ENCODE assay signal across 9 cellular contexts in genomic region chr9:70080481-70081119, GRCh38. TPM values are rescaled to one million over a fixed set of nuclear protein-coding genes. Genes with fewer than 3 reads are reported as not detected.
DNase-seq lines count a peak whose midpoint lies in the region; ATAC-seq and TF ChIP-seq lines count a peak whose summit lies in the region.
"Had no signal": no experiment of that assay in that cellular context is flagged by ENCODE, and none has a peak within 500 bp of the region (broad histone marks: within the 10 kb centered on the region; RNA-seq: fewer than 3 reads in every experiment).

No MANE protein-coding gene starts in this region.

- DNase-seq in NCI-H2171 treated with DMSO at 0.1 percent for 48 hours (lab: John Stamatoyannopoulos, UW): peak; percentile 54
- no peak for DNase-seq in NCI-H2171 (lab: John Stamatoyannopoulos, UW)
- peak; percentile 85 for DNase-seq in iris pigment epithelial cell (ENCODE audit: low read depth)
- no peak for DNase-seq in upper lobe of right lung
- no peak for DNase-seq in left colon
- no peak for DNase-seq in NAMALWA (ENCODE audit: low spot score)
- DNase-seq in activated naive CD4-positive, alpha-beta T cell treated with anti-CD3 and anti-CD28 coated beads, Interleukin-2, amount 50 U/mL, for 72 hours (ENCODE audit: low spot score in 2 of 2): no peak

- H3K27ac Mint-ChIP-seq in activated naive CD4-positive, alpha-beta T cell treated with anti-CD3 and anti-CD28 coated beads, Interleukin-2, amount 50 U/mL, for 72 hours: no peak overlapping the region
- H3K27ac Mint-ChIP-seq: dendritic cell treated with granulocyte-macrophage colony-stimulating factor and Interleukin-4, amounts not matched to agents 40 ng/mL and 50 ng/mL, for 4 days had no signal

- H3K4me1 ChIP-seq in upper lobe of right lung: peaks cover 23% of the 10 kb centered on the region

- H3K27ac ChIP-seq in VCaP (peak overlapping the region; percentile 45), upper lobe of right lung (peak overlapping the region; percentile 26)

- intact Hi-C loops in upper lobe of right lung (cut with DNase I) (no loop called here), left colon (cut with DNase I, micrococcal nuclease) (no loop called here)

- H3K9me3 Mint-ChIP-seq in activated naive CD4-positive, alpha-beta T cell treated with anti-CD3 and anti-CD28 coated beads, Interleukin-2, amount 50 U/mL, for 72 hours: no peaks in the 10 kb centered on the region
- H3K9me3 Mint-ChIP-seq: dendritic cell treated with granulocyte-macrophage colony-stimulating factor and Interleukin-4, amounts not matched to agents 40 ng/mL and 50 ng/mL, for 4 days had no signal

- peak; percentile 66 for ATAC-seq in upper lobe of right lung
- no peak for ATAC-seq in left colon
- no peak for ATAC-seq in activated naive CD4-positive, alpha-beta T cell treated with anti-CD3 and anti-CD28 coated beads, Interleukin-2, amount 50 U/mL, for 72 hours

- H3K36me3 ChIP-seq in upper lobe of right lung: no peaks in the 10 kb centered on the region

- H3K9me3 ChIP-seq in upper lobe of right lung: no peaks in the 10 kb centered on the region

- no peaks in the 10 kb centered on the region for H3K27me3 ChIP-seq in upper lobe of right lung

- no peak overlapping the region for H3K4me3 ChIP-seq in upper lobe of right lung

- H3K36me3 Mint-ChIP-seq in activated naive CD4-positive, alpha-beta T cell treated with anti-CD3 and anti-CD28 coated beads, Interleukin-2, amount 50 U/mL, for 72 hours: no peaks in the 10 kb centered on the region

- TF ChIP-seq CTCF in VCaP (conservative IDR thresholded peaks at IDR 0.05): no peak
- no peak for TF ChIP-seq CTCF in upper lobe of right lung (IDR thresholded peaks at IDR 0.05)

RNA-seq across cellular contexts. Expression of gene MAMDC2, which starts 37.0 kb away (rescaled TPM):
- total RNA-seq in upper lobe of right lung (72.0 TPM), left colon (10 to 100 TPM in 1 of 2 donors, 1 to 10 TPM in 1; 4.6 to 12.7 TPM)
- not detected for total RNA-seq in activated naive CD4-positive, alpha-beta T cell treated with anti-CD3 and anti-CD28 coated beads, Interleukin-2, amount 50 U/mL, for 72 hours

Comparison
In these comparisons a context has a peak if more than half of its experiments do, and no peak if none do; other contexts are left out.
1. DNase-seq: peak in NCI-H2171 treated with DMSO at 0.1 percent for 48 hours (single experiment) and iris pigment epithelial cell (single experiment); none in NCI-H2171 (single experiment), upper lobe of right lung (single experiment), left colon (0 of 2), NAMALWA (single experiment) and activated naive CD4-positive, alpha-beta T cell treated with anti-CD3 and anti-CD28 coated beads, Interleukin-2, amount 50 U/mL, for 72 hours (0 of 2).
2. RNA of gene MAMDC2, which starts 37.0 kb away (total RNA-seq): 72.0 TPM in upper lobe of right lung (single experiment) and 4.6 to 12.7 TPM in left colon; not detected in activated naive CD4-positive, alpha-beta T cell treated with anti-CD3 and anti-CD28 coated beads, Interleukin-2, amount 50 U/mL, for 72 hours; every median in the first group is over 4 times any median in the second.